In genomic region chr22:32444068-32444467, GRCh38 we compare ENCODE assay signal across 9 cellular contexts. TPM values are rescaled to one million over a fixed set of nuclear protein-coding genes. Genes with fewer than 3 reads are reported as not detected.
DNase-seq lines count a peak whose midpoint lies in the region; ATAC-seq and TF ChIP-seq lines count a peak whose summit lies in the region.
"Had no signal": no experiment of that assay in that cellular context is flagged by ENCODE, and none has a peak within 500 bp of the region (broad histone marks: within the 10 kb centered on the region; RNA-seq: fewer than 3 reads in every experiment).

No MANE protein-coding gene starts in this region.

- H4K91ac ChIP-seq in H9 (ENCODE audit: insufficient read length, low read depth, low read length), result no peak overlapping the region

- H2BK12ac ChIP-seq in H9 (ENCODE audit: insufficient read length, low read depth, low read length), result no peak overlapping the region

- no peak overlapping the region for H3K56ac ChIP-seq in H9 (ENCODE audit: insufficient read length, low read depth, low read length)

- H3K23me2 ChIP-seq in H9 (ENCODE audit: insufficient read length, low read depth, low read length, poor library complexity, severe bottlenecking), result no peaks in the 10 kb centered on the region

- H3K4me1 ChIP-seq in H9 (ENCODE audit: insufficient read depth, low read length) (no peaks in the 10 kb centered on the region), adrenal gland (replicated peaks in 1 of 2) (no peaks in the 10 kb centered on the region)

- no peak overlapping the region for H3K14ac ChIP-seq in H9 (ENCODE audit: insufficient read depth, low read length)

- intact Hi-C loops in left colon (cut with DNase I, micrococcal nuclease), result no loop called here
- intact Hi-C loops in adrenal gland (cut with DNase I), result no loop called here

- H4K20me1 ChIP-seq in H9 (ENCODE audit: control insufficient read depth, insufficient read depth, insufficient read length), result no peaks in the 10 kb centered on the region

- H3K27me3 ChIP-seq in H9 (ENCODE audit: insufficient read depth, low read length), result no peaks in the 10 kb centered on the region; the same call in 1 of the 2 replicates
- H3K27me3 ChIP-seq in adrenal gland, result no peaks in the 10 kb centered on the region

- no peak overlapping the region for H2BK20ac ChIP-seq in H9 (ENCODE audit: low read depth, low read length, poor library complexity, severe bottlenecking)

- H2AK5ac ChIP-seq in H9 (ENCODE audit: insufficient read length, low read length), result no peak overlapping the region

- H4K5ac ChIP-seq in H9 (ENCODE audit: insufficient read length, low read depth, low read length), result no peak overlapping the region

- H3K79me2 ChIP-seq in H9 (ENCODE audit: insufficient read depth, low read length), result no peaks in the 10 kb centered on the region

- H3K9ac ChIP-seq in H9 (ENCODE audit: extremely low read depth, insufficient read length, low read length), result no peak overlapping the region

- no peak overlapping the region for H2BK120ac ChIP-seq in H9 (ENCODE audit: low read depth, low read length, poor library complexity, severe bottlenecking)

- H3K36me3 ChIP-seq in adrenal gland (replicated peaks in 1 of 2), result no peaks in the 10 kb centered on the region

- H3K27me3 Mint-ChIP-seq in H9 (ENCODE audit: low read depth), result peaks cover 13% of the 10 kb centered on the region
- H3K27me3 Mint-ChIP-seq: stimulated activated naive CD8-positive, alpha-beta T cell treated with anti-CD3 and anti-CD28 coated beads, Interleukin-15, Interleukin-2, amounts not matched to agents 100 ng/mL and 50 ng/mL, for 24 hours had no signal

- no peak for TF ChIP-seq POLR2A in adrenal gland (IDR thresholded peaks at IDR 0.05)

- H3K9me3 ChIP-seq in H9 (ENCODE audit: control insufficient read depth, low read depth, low read length) (no peaks in the 10 kb centered on the region), adrenal gland (replicated peaks in 1 of 3) (no peaks in the 10 kb centered on the region)

- H2AFZ ChIP-seq in H9 (ENCODE audit: low read length), result no peak overlapping the region

- no peak overlapping the region for H3K4ac ChIP-seq in H9 (ENCODE audit: low read depth, low read length)

- no peak overlapping the region for H3K4me3 ChIP-seq in adrenal gland

- H3K79me1 ChIP-seq in H9 (ENCODE audit: insufficient read depth, low read depth, low read length, poor library complexity, severe bottlenecking), result no peaks in the 10 kb centered on the region

- H3T11ph ChIP-seq in H9 (ENCODE audit: low read length), result no peak overlapping the region

- H3K27ac ChIP-seq in H9 (ENCODE audit: insufficient read length, low read depth, low read length) (no peak overlapping the region), adrenal gland (no peak overlapping the region)

- DNase-seq in NCI-H1105 treated with DMSO at 0.1 percent for 48 hours (lab: John Stamatoyannopoulos, UW) (peak; percentile 9), NCI-H1105 (lab: John Stamatoyannopoulos, UW) (no peak), H9 (peak; percentile 33), SHP77 (lab: John Stamatoyannopoulos, UW) (peak; percentile 15 to 25), left colon (peak in 1 of 2 donors; percentile 64), NCI-H2029 (lab: John Stamatoyannopoulos, UW) (no peak), adrenal gland (no peak)

- H3K4me3 Mint-ChIP-seq in H9, result no peak overlapping the region
- H3K4me3 Mint-ChIP-seq: stimulated activated naive CD8-positive, alpha-beta T cell treated with anti-CD3 and anti-CD28 coated beads, Interleukin-15, Interleukin-2, amounts not matched to agents 100 ng/mL and 50 ng/mL, for 24 hours had no signal

- no peaks in the 10 kb centered on the region for H3K36me3 Mint-ChIP-seq in H9 (ENCODE audit: insufficient read depth in 1 of 3, low read depth in 3 of 3)

- no peak overlapping the region for H3K23ac ChIP-seq in H9 (ENCODE audit: insufficient read length, low read depth, low read length)

- no peak overlapping the region for H3K27ac Mint-ChIP-seq in H9
- H3K27ac Mint-ChIP-seq: stimulated activated naive CD8-positive, alpha-beta T cell treated with anti-CD3 and anti-CD28 coated beads, Interleukin-15, Interleukin-2, amounts not matched to agents 100 ng/mL and 50 ng/mL, for 24 hours had no signal

- ATAC-seq in left colon (peak; percentile 87), HG02870 (IDR thresholded peaks at IDR 0.05; ENCODE audit: unreplicated experiment) (no peak)

- no CpG with 5 or more reads among the region's 6 CpGs for WGBS in H9 (ENCODE audit: extremely low coverage, insufficient read length, low lambda C conversion rate)
- 25 to 39% (median 35%) methylated on average over 6 of the region's 6 CpGs for WGBS in adrenal gland, 4 donors

- no peak overlapping the region for H4K8ac ChIP-seq in H9 (replicated peaks; ENCODE audit: insufficient read length, low read depth, low read length)

- no peak overlapping the region for H2BK15ac ChIP-seq in H9 (ENCODE audit: low read depth, low read length)

- TF ChIP-seq CTCF in H9 (conservative IDR thresholded peaks at IDR 0.05) (peak; percentile 56; the same call in 2 of the 3 replicates), adrenal gland (IDR thresholded peaks at IDR 0.05) (no peak)

- H3K4me1 Mint-ChIP-seq in H9, result no peaks in the 10 kb centered on the region

- no peak overlapping the region for H3K4me2 ChIP-seq in H9 (ENCODE audit: insufficient read depth, insufficient read length, low read length)

- H3K9me3 Mint-ChIP-seq in H9, result no peaks in the 10 kb centered on the region
- H3K9me3 Mint-ChIP-seq: stimulated activated naive CD8-positive, alpha-beta T cell treated with anti-CD3 and anti-CD28 coated beads, Interleukin-15, Interleukin-2, amounts not matched to agents 100 ng/mL and 50 ng/mL, for 24 hours had no signal

- H2BK5ac ChIP-seq in H9 (ENCODE audit: insufficient read length, low read length), result no peak overlapping the region

- H3K18ac ChIP-seq in H9 (ENCODE audit: insufficient read length, low read depth, low read length), result no peak overlapping the region

RNA-seq across cellular contexts. Expression of gene BPIFC, which starts 20.2 kb away (rescaled TPM):
- total RNA-seq in H9 (2021) (not detected in 2 replicates), left colon (not detected), adrenal gland (not detected)
- not detected for polyA plus RNA-seq in adrenal gland

RNA-seq across cellular contexts. Expression of gene FBXO7, which starts 30.5 kb away (rescaled TPM):
- total RNA-seq in H9 (2021) (45.8 and 47.8 TPM in 2 replicates), left colon (10 to 100 TPM; 66.9 to 84.2 TPM), adrenal gland (100 to 1,000 TPM in 6 of 8 donors, 10 to 100 TPM in 2; 94.6 to 148 (median 112) TPM)
- 100 to 1,000 TPM in 1 of 3 donors, 10 to 100 TPM in 2; 52.0 to 143 (median 53.4) TPM for polyA plus RNA-seq in adrenal gland

RNA-seq across cellular contexts. Expression of gene RTCB, which starts 32.0 kb away (rescaled TPM):
- total RNA-seq in H9 (2021) (100.0 and 101 TPM in 2 replicates), left colon (100 to 1,000 TPM in 1 of 2 donors, 10 to 100 TPM in 1; 87.2 to 117 TPM), adrenal gland (10 to 100 TPM; 54.7 to 82.4 (median 64.1) TPM)
- 10 to 100 TPM; 24.7 to 78.8 (median 31.8) TPM for polyA plus RNA-seq in adrenal gland

Comparison
In these comparisons a context has a peak if more than half of its experiments do, and no peak if none do; other contexts are left out.
1. DNase-seq: peak in NCI-H1105 treated with DMSO at 0.1 percent for 48 hours (single experiment), H9 (single experiment) and SHP77 (2 of 2); none in NCI-H1105 (single experiment), NCI-H2029 (single experiment) and adrenal gland (0 of 7).